In genomic region chr1:10056599-10056987, GRCh38 we compare ENCODE assay signal across 19 cellular contexts. TPM values are rescaled to one million over a fixed set of nuclear protein-coding genes. Genes with fewer than 3 reads are reported as not detected.
DNase-seq lines count a peak whose midpoint lies in the region; ATAC-seq and TF ChIP-seq lines count a peak whose summit lies in the region.
"Had no signal": no experiment of that assay in that cellular context is flagged by ENCODE, and none has a peak within 500 bp of the region (broad histone marks: within the 10 kb centered on the region; RNA-seq: fewer than 3 reads in every experiment).

No MANE protein-coding gene starts in this region.

- H2AFZ ChIP-seq in GM23248 (no peak overlapping the region), mesenchymal stem cell (ENCODE audit: low read depth, low read length) (no peak overlapping the region)

- H3K27me3 ChIP-seq in AG04450 (ENCODE audit: control insufficient read depth, insufficient read depth, low read length) = no peaks in the 10 kb centered on the region
- H3K27me3 ChIP-seq in GM23248 (replicated peaks; ENCODE audit: insufficient read depth) = no peaks in the 10 kb centered on the region
- H3K27me3 ChIP-seq in mesenchymal stem cell (ENCODE audit: control insufficient read depth in 1 of 2, insufficient read depth in 1 of 2, low read length in 2 of 2) = no peaks in the 10 kb centered on the region
- no peaks in the 10 kb centered on the region for H3K27me3 ChIP-seq in BE2C
- H3K27me3 ChIP-seq: gastrocnemius medialis, transverse colon had no signal

- H3K27ac Mint-ChIP-seq in activated T-cell treated with anti-CD3 and anti-CD28 coated beads, Interleukin-2, amount 50 U/mL, for 72 hours = no peak overlapping the region
- H3K27ac Mint-ChIP-seq: activated CD8-positive, alpha-beta T cell treated with anti-CD3 and anti-CD28 coated beads for 36 hours had no signal

- H4K8ac ChIP-seq in mesenchymal stem cell (ENCODE audit: low read length) = no peak overlapping the region

- H3K4me2 ChIP-seq in GM23248 (ENCODE audit: unreplicated experiment) (peak overlapping the region; percentile 34), mesenchymal stem cell (ENCODE audit: low read length, poor library complexity, severe bottlenecking) (no peak overlapping the region)

- H3K79me1 ChIP-seq in mesenchymal stem cell (replicated peaks; ENCODE audit: low read length, poor library complexity, severe bottlenecking) = peaks cover 39% of the 10 kb centered on the region

- H3K4ac ChIP-seq in mesenchymal stem cell (ENCODE audit: low read depth in 1 of 2, low read length in 2 of 2) = no peak overlapping the region

- H2AK5ac ChIP-seq in mesenchymal stem cell (ENCODE audit: low read length, severe bottlenecking) = no peak overlapping the region

- H3K14ac ChIP-seq in mesenchymal stem cell (ENCODE audit: low read length in 2 of 2) = peak overlapping the region in 1 of 2 experiments; percentile 18

- no peaks in the 10 kb centered on the region for H3K9me2 ChIP-seq in GM23248 (ENCODE audit: insufficient read depth)

- H3K27ac ChIP-seq in AG04450 (ENCODE audit: low read depth, low read length) (peak overlapping the region; percentile 49), GM23248 (peak overlapping the region; percentile 73), VCaP (peak overlapping the region; percentile 85), mesenchymal stem cell (ENCODE audit: low read length, poor library complexity, severe bottlenecking) (no peak overlapping the region)

- peak overlapping the region; percentile 64 for H2BK120ac ChIP-seq in mesenchymal stem cell (ENCODE audit: low read depth, low read length)

- no peak overlapping the region for H3K4me3 ChIP-seq in AG04450 (ENCODE audit: low read depth, low read length)
- H3K4me3 ChIP-seq in GM23248 = no peak overlapping the region
- no peak overlapping the region for H3K4me3 ChIP-seq in mesenchymal stem cell (ENCODE audit: insufficient read depth in 1 of 2, low read depth in 1 of 2, low read length in 2 of 2)
- H3K4me3 ChIP-seq in BE2C (ENCODE audit: low read depth, low read length) = no peak overlapping the region
- H3K4me3 ChIP-seq: gastrocnemius medialis, transverse colon had no signal

- no peaks in the 10 kb centered on the region for H3K9me3 Mint-ChIP-seq in activated T-cell treated with anti-CD3 and anti-CD28 coated beads, Interleukin-2, amount 50 U/mL, for 72 hours
- H3K9me3 Mint-ChIP-seq: activated CD8-positive, alpha-beta T cell treated with anti-CD3 and anti-CD28 coated beads for 36 hours had no signal

- POLR2A ChIA-PET in AG04450 (lab: Yijun Ruan, JAX) = interaction anchor here (1.5 kb wide), 1 partner anchor 11 kb away, joined by 5 read pairs; no protein-coding TSS in a partner anchor

- H3K9me3 ChIP-seq in AG04450 (ENCODE audit: control insufficient read depth, insufficient read depth, low read length) = no peaks in the 10 kb centered on the region; the same call in 1 of the 2 replicates
- no peaks in the 10 kb centered on the region for H3K9me3 ChIP-seq in GM23248 (ENCODE audit: low read depth)
- H3K9me3 ChIP-seq in mesenchymal stem cell (ENCODE audit: control insufficient read depth, low read length) = no peaks in the 10 kb centered on the region
- no peaks in the 10 kb centered on the region for H3K9me3 ChIP-seq in BE2C
- H3K9me3 ChIP-seq: gastrocnemius medialis, transverse colon had no signal

- H3K36me3 Mint-ChIP-seq in activated T-cell treated with anti-CD3 and anti-CD28 coated beads, Interleukin-2, amount 50 U/mL, for 72 hours (ENCODE audit: insufficient read depth in 2 of 2) = no peaks in the 10 kb centered on the region

- peak overlapping the region; percentile 11 to 46 for H3K18ac ChIP-seq in mesenchymal stem cell (ENCODE audit: low read depth in 1 of 2, low read length in 2 of 2)

- DNase-seq in AG04450 (ENCODE audit: low read depth, low spot score) (no peak), GM23248 (no peak), mesenchymal stem cell (no peak), BE2C (no peak)
- DNase-seq in activated T-cell treated with anti-CD3 and anti-CD28 coated beads, Interleukin-2, amount 50 U/mL, for 72 hours = no peak
- DNase-seq: activated CD8-positive, alpha-beta T cell treated with anti-CD3 and anti-CD28 coated beads for 36 hours; activated effector memory CD4-positive, alpha-beta T cell treated with anti-CD3 and anti-CD28 coated beads, Interleukin-2, amount 50 U/mL, for 16 hours; AML-193; effector memory CD4-positive, alpha-beta T cell; gastrocnemius medialis; midbrain; stimulated activated CD4-positive, alpha-beta T cell treated with anti-CD3 and anti-CD28 coated beads, Interleukin-12 subunit alpha, Interleukin-12 subunit beta, amount 100 ng/mL, for 4 hours; transverse colon had no signal

- ATAC-seq in GM18517 (IDR thresholded peaks at IDR 0.05; ENCODE audit: unreplicated experiment) = no peak
- no peak for ATAC-seq in GM18511 (IDR thresholded peaks at IDR 0.05; ENCODE audit: unreplicated experiment)
- ATAC-seq in activated T-cell treated with anti-CD3 and anti-CD28 coated beads, Interleukin-2, amount 50 U/mL, for 72 hours (replicated peaks in 1 of 2) = no peak
- ATAC-seq: activated CD8-positive, alpha-beta T cell treated with anti-CD3 and anti-CD28 coated beads for 36 hours; HCT116 had no signal

- H2BK5ac ChIP-seq in mesenchymal stem cell (ENCODE audit: low read depth, low read length, poor library complexity, severe bottlenecking) = no peak overlapping the region

- peak overlapping the region; percentile 44; the same call in 1 of the 2 replicates for H3K9ac ChIP-seq in GM23248
- peak overlapping the region; percentile 66 for H3K9ac ChIP-seq in mesenchymal stem cell (ENCODE audit: low read length)

- in situ Hi-C loops in GM23248 (cut with MboI) = no loop called here

- peaks cover 10% of the 10 kb centered on the region for H3K4me1 Mint-ChIP-seq in activated T-cell treated with anti-CD3 and anti-CD28 coated beads, Interleukin-2, amount 50 U/mL, for 72 hours (ENCODE audit: low read depth)

- no peaks in the 10 kb centered on the region for H3K27me3 Mint-ChIP-seq in activated T-cell treated with anti-CD3 and anti-CD28 coated beads, Interleukin-2, amount 50 U/mL, for 72 hours (ENCODE audit: low read depth)
- H3K27me3 Mint-ChIP-seq: activated CD8-positive, alpha-beta T cell treated with anti-CD3 and anti-CD28 coated beads for 36 hours; brain had no signal

- H2BK15ac ChIP-seq in mesenchymal stem cell (ENCODE audit: low read depth, poor library complexity, severe bottlenecking) = no peak overlapping the region

- CTCF ChIA-PET in AG04450 (lab: Charles Lee) = no interaction called here

- H3K4me3 Mint-ChIP-seq in activated T-cell treated with anti-CD3 and anti-CD28 coated beads, Interleukin-2, amount 50 U/mL, for 72 hours = no peak overlapping the region
- H3K4me3 Mint-ChIP-seq: activated CD8-positive, alpha-beta T cell treated with anti-CD3 and anti-CD28 coated beads for 36 hours; brain had no signal

- no peak overlapping the region for H4K91ac ChIP-seq in mesenchymal stem cell (ENCODE audit: low read length)

- H3K36me3 ChIP-seq in GM23248 (ENCODE audit: low read depth) = no peaks in the 10 kb centered on the region
- H3K36me3 ChIP-seq in mesenchymal stem cell (ENCODE audit: control insufficient read depth in 1 of 2, insufficient read depth in 2 of 2, low read depth in 1 of 2, low read length in 2 of 2) = peaks cover 12 to 15% of the 10 kb centered on the region in 2 experiments
- no peaks in the 10 kb centered on the region for H3K36me3 ChIP-seq in BE2C
- H3K36me3 ChIP-seq: gastrocnemius medialis, transverse colon had no signal

- peaks cover 96% of the 10 kb centered on the region for H3K79me2 ChIP-seq in GM23248 (ENCODE audit: insufficient read depth)

- peaks cover 5% of the 10 kb centered on the region; the same call in 1 of the 2 replicates for H4K20me1 ChIP-seq in GM23248 (ENCODE audit: insufficient read depth)

- TF ChIP-seq CTCF in AG04450 (IDR thresholded peaks at IDR 0.05; ENCODE audit: low read depth, low read length) = no peak
- TF ChIP-seq CTCF in VCaP (conservative IDR thresholded peaks at IDR 0.05) = no peak
- no peak for TF ChIP-seq CTCF in BE2C (IDR thresholded peaks at IDR 0.05; ENCODE audit: low read depth, low read length)

- 84 to 86% methylated on average over 4 of the region's 4 CpGs for WGBS in GM23248 (ENCODE audit: low coverage in 1 of 2, low lambda C conversion rate in 2 of 2, missing lambda C conversion rate in 2 of 2), 2 experiments
- WGBS in mesenchymal stem cell = 98% methylated on average over 4 of the region's 4 CpGs

- no peak overlapping the region for H3K23ac ChIP-seq in mesenchymal stem cell (ENCODE audit: low read length in 2 of 2)

- H3K4me1 ChIP-seq in GM23248 (ENCODE audit: insufficient read depth) (peaks cover 22% of the 10 kb centered on the region), mesenchymal stem cell (ENCODE audit: control insufficient read depth, insufficient read depth, low read depth, low read length) (peaks cover 20% of the 10 kb centered on the region), BE2C (no peaks in the 10 kb centered on the region)

- peaks cover 12% of the 10 kb centered on the region for H3F3A ChIP-seq in GM23248 (ENCODE audit: insufficient read depth)

- peak overlapping the region; percentile 49 to 51 for H2BK12ac ChIP-seq in mesenchymal stem cell (ENCODE audit: low read length in 2 of 2)

RNA-seq across cellular contexts. Expression of gene UBE4B, which starts 23.8 kb away (rescaled TPM):
- polyA plus RNA-seq in AG04450 (2011; rRNA removed) = 28.1 and 31.1 TPM in 2 replicates
- polyA minus RNA-seq in AG04450 (2011; rRNA and poly(A)+ RNA removed) = 42.3 and 47.0 TPM in 2 replicates
- 27.6 and 29.3 TPM in 2 replicates for total RNA-seq in GM23248 (2014; rRNA removed; shearing (Covaris generic))
- polyA plus RNA-seq in GM23248 (2016; fragmentation: Nextera tagmentation; extraction: Ambion mirVana) = 14.3 and 15.8 TPM in 2 replicates
- 36.8 TPM for polyA plus RNA-seq in mesenchymal stem cell (2013, experiment 1 of 2)
- 36.0 TPM for polyA plus RNA-seq in mesenchymal stem cell (2013, experiment 2 of 2)
- 16.1 TPM for polyA plus RNA-seq in BE2C (2012; ENCODE audit: insufficient read depth, insufficient read length, low read depth)
- total RNA-seq in activated T-cell treated with anti-CD3 and anti-CD28 coated beads, Interleukin-2, amount 50 U/mL, for 72 hours = 10 to 100 TPM; 24.7 to 25.6 TPM

RNA-seq across cellular contexts. Expression of gene RBP7, which starts 59.6 kb away (rescaled TPM):
- polyA plus RNA-seq in AG04450 (2011; rRNA removed) (0.20 and 0.22 TPM in 2 replicates), GM23248 (2016; fragmentation: Nextera tagmentation; extraction: Ambion mirVana) (0.33 TPM in 1 of 2 replicates, not detected in the other)
- not detected in 2 replicates for polyA minus RNA-seq in AG04450 (2011; rRNA and poly(A)+ RNA removed)
- total RNA-seq in GM23248 (2014; rRNA removed; shearing (Covaris generic)) = not detected in 2 replicates
- 0.08 TPM for polyA plus RNA-seq in mesenchymal stem cell (2013, experiment 1 of 2)
- not detected for polyA plus RNA-seq in mesenchymal stem cell (2013, experiment 2 of 2)
- polyA plus RNA-seq in BE2C (2012; ENCODE audit: insufficient read depth, insufficient read length, low read depth) = not detected
- not detected for total RNA-seq in activated T-cell treated with anti-CD3 and anti-CD28 coated beads, Interleukin-2, amount 50 U/mL, for 72 hours
- total RNA-seq: activated CD8-positive, alpha-beta T cell treated with anti-CD3 and anti-CD28 coated beads for 36 hours; HT-29 had no signal
